1 cellular context compared by ENCODE assay signal in genomic region chr13:21338156-21338555, GRCh38.
TF ChIP-seq lines count a peak whose summit lies in the region.

No MANE protein-coding gene starts in this region.

TF ChIP-seq in WTC11, 78 proteins besides CTCF, POLR2A, EP300 and RAD21 (continued from another document):
- TF ChIP-seq ATF6 (CRISPR knock-in tag; IDR thresholded peaks at IDR 0.05) = no peak
- TF ChIP-seq ZNF532 (CRISPR knock-in tag; IDR thresholded peaks at IDR 0.05; ENCODE audit: borderline replicate concordance) = no peak
- no peak for TF ChIP-seq PRRX2 (CRISPR knock-in tag; IDR thresholded peaks at IDR 0.05)
- no peak for TF ChIP-seq GRHL2 (CRISPR knock-in tag; IDR thresholded peaks at IDR 0.05; ENCODE audit: insufficient replicate concordance, severe bottlenecking)
- no peak for TF ChIP-seq ZNF138 (CRISPR knock-in tag; conservative IDR thresholded peaks at IDR 0.05)
- no peak for TF ChIP-seq NR2C2 (CRISPR knock-in tag; IDR thresholded peaks at IDR 0.05)
- no peak for TF ChIP-seq EMX1 (CRISPR knock-in tag; IDR thresholded peaks at IDR 0.05)
